In the genomic region with DNA sequence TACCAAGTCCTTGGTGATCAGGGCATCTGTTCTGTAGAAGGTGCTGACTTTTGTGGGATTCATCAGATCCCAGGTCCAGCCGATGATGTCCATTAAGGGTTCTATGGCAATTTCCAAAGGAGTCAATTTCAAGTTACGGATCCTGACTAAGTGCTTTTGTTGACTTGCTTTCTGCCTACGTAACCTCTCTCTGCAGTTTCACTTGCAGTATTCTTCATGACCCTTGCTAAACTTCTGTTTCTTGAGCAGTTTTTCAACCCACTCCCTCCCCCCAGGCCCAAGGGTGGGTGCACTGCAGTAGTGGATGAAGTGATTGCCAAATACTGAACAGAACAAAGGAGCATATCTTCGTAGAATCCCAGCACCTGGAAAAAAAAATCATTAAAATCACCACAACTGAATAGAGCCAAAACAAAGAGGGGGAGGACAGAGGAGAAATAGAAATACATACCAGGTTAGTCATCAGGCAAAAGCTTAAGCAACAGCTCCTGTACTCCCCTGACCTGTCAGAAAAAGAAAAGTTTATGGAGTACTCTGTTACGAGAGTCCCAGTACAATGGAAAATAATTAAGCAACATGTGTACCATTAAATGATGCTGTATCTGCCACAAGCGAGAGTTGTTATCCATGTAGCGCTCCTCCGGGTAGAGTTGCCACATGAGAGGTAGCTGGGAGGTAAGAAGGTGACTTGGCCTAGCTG, we compare ENCODE assay signal across 13 cellular contexts. TPM values are rescaled to one million over a fixed set of nuclear protein-coding genes. Genes with fewer than 3 reads are reported as not detected.
DNase-seq lines count a peak whose midpoint lies in the region; ATAC-seq, FAIRE-seq and TF ChIP-seq lines count a peak whose summit lies in the region.
"Had no signal": no experiment of that assay in that cellular context is flagged by ENCODE, and none has a peak within 500 bp of the region (broad histone marks: within the 10 kb centered on the region; RNA-seq: fewer than 3 reads in every experiment).

No MANE protein-coding gene starts in this region.

- dilution Hi-C loops in keratinocyte (cut with MboI; ENCODE audit: extremely low pct_ligation_motif_present, low sequenced_read_pairs) = no loop called here

- CTCF ChIA-PET in WTC11 (lab: Charles Lee) = no interaction called here

- no peaks in the 10 kb centered on the region for H3K9me3 ChIP-seq in keratinocyte (ENCODE audit: control insufficient read depth, low read depth, low read length)

- ATAC-seq in WTC11 (no peak), HG03432 (IDR thresholded peaks at IDR 0.05; ENCODE audit: unreplicated experiment) (no peak), HG03280 (IDR thresholded peaks at IDR 0.05; ENCODE audit: unreplicated experiment) (no peak)
- ATAC-seq: activated naive CD4-positive, alpha-beta T cell treated with anti-CD3 and anti-CD28 coated beads, Interleukin-2, amount 50 U/mL, for 72 hours; CD8-positive, alpha-beta T cell had no signal

- H3K27ac ChIP-seq in keratinocyte (ENCODE audit: control insufficient read depth, insufficient read depth, low read length) = no peak overlapping the region
- H3K27ac ChIP-seq: HL-60 had no signal

- no peaks in the 10 kb centered on the region for H3K36me3 ChIP-seq in keratinocyte (ENCODE audit: control insufficient read depth in 2 of 2, extremely low read depth in 1 of 2, insufficient read depth in 2 of 2, low read length in 2 of 2)

- no peaks in the 10 kb centered on the region for H3K9me1 ChIP-seq in keratinocyte (ENCODE audit: control insufficient read depth, extremely low read depth, insufficient read depth, low read length)

- peaks cover 2% of the 10 kb centered on the region; the same call in 1 of the 2 replicates for H3K36me3 Mint-ChIP-seq in WTC11

- FAIRE-seq in keratinocyte (lab: Jason Lieb, UNC) = no peak

- H3K9ac ChIP-seq in keratinocyte (ENCODE audit: control insufficient read depth, extremely low read depth, insufficient read depth, low read length) = no peak overlapping the region

- DNase-seq in EH (ENCODE audit: low read depth) = peak; percentile 52
- no peak for DNase-seq in WTC11 (ENCODE audit: low spot score)
- no peak for DNase-seq in keratinocyte (ENCODE audit: low read depth, low spot score)
- no peak for DNase-seq in AML-193 (lab: John Stamatoyannopoulos, UW)
- DNase-seq: activated CD4-positive, alpha-beta memory T cell treated with anti-CD3 and anti-CD28 coated beads for 36 hours; CD8-positive, alpha-beta T cell; effector CD8-positive, alpha-beta T cell; SW 1271 had no signal

- POLR2A ChIA-PET in WTC11 (lab: Charles Lee) = no interaction called here

- no peaks in the 10 kb centered on the region for H3K27me3 Mint-ChIP-seq in WTC11 (ENCODE audit: low read depth)
- H3K27me3 Mint-ChIP-seq: activated CD4-positive, alpha-beta memory T cell treated with anti-CD3 and anti-CD28 coated beads for 36 hours had no signal

- H3K4me3 Mint-ChIP-seq in WTC11 = no peak overlapping the region
- H3K4me3 Mint-ChIP-seq: activated CD4-positive, alpha-beta memory T cell treated with anti-CD3 and anti-CD28 coated beads for 36 hours; CD8-positive, alpha-beta T cell had no signal

- H3K9me3 Mint-ChIP-seq in WTC11 = no peaks in the 10 kb centered on the region
- H3K9me3 Mint-ChIP-seq: activated CD4-positive, alpha-beta memory T cell treated with anti-CD3 and anti-CD28 coated beads for 36 hours; activated naive CD4-positive, alpha-beta T cell treated with anti-CD3 and anti-CD28 coated beads, Interleukin-2, amount 50 U/mL, for 72 hours; CD8-positive, alpha-beta T cell had no signal

- no peak overlapping the region for H2AFZ ChIP-seq in keratinocyte (ENCODE audit: control insufficient read depth, low read length)

- peak overlapping the region; percentile 6 for H3K4me2 ChIP-seq in keratinocyte (ENCODE audit: control insufficient read depth, extremely low read depth, insufficient read depth, low read depth, low read length)
- H3K4me2 ChIP-seq: smooth muscle cell had no signal

- TF ChIP-seq CTCF in WTC11 (IDR thresholded peaks at IDR 0.05) = no peak
- TF ChIP-seq CTCF in keratinocyte (optimal IDR thresholded peaks at IDR 0.05 in 1 of 3, IDR thresholded peaks at IDR 0.05 in 1 of 3, conservative IDR thresholded peaks at IDR 0.05 in 1 of 3; ENCODE audit: extremely low read depth in 1 of 3, insufficient read depth in 2 of 3, low read length in 3 of 3) = no peak

- H3K27ac Mint-ChIP-seq in WTC11 = peak overlapping the region; percentile 41; the same call in 1 of the 2 replicates
- H3K27ac Mint-ChIP-seq: activated CD4-positive, alpha-beta memory T cell treated with anti-CD3 and anti-CD28 coated beads for 36 hours; activated naive CD4-positive, alpha-beta T cell treated with anti-CD3 and anti-CD28 coated beads, Interleukin-2, amount 50 U/mL, for 72 hours; CD8-positive, alpha-beta T cell had no signal

- peaks cover 2% of the 10 kb centered on the region for H4K20me1 ChIP-seq in keratinocyte (ENCODE audit: control insufficient read depth, extremely low read depth, insufficient read depth, low read length)

- H3K27me3 ChIP-seq in keratinocyte (ENCODE audit: control insufficient read depth, extremely low read depth, insufficient read depth, low read length) = no peaks in the 10 kb centered on the region

- H3K4me1 Mint-ChIP-seq in WTC11 = peaks cover 8% of the 10 kb centered on the region

- no peak overlapping the region for H3K4me3 ChIP-seq in keratinocyte (ENCODE audit: control insufficient read depth in 2 of 3, extremely low read depth in 1 of 3, insufficient read depth in 2 of 3, low read depth in 1 of 3, low read length in 3 of 3)
- H3K4me3 ChIP-seq: smooth muscle cell had no signal

- H3K4me1 ChIP-seq in keratinocyte (ENCODE audit: control insufficient read depth, extremely low read depth, insufficient read depth, low read length) = peaks cover 3% of the 10 kb centered on the region

- peaks cover 11% of the 10 kb centered on the region for H3K79me2 ChIP-seq in keratinocyte (ENCODE audit: control insufficient read depth, insufficient read depth, low read length)

TF ChIP-seq in WTC11, 78 proteins besides CTCF, POLR2A, EP300 and RAD21 (continues in another document):
- TF ChIP-seq JUN (CRISPR knock-in tag; IDR thresholded peaks at IDR 0.05) = no peak

RNA-seq across cellular contexts. Expression of gene CMC4, which starts 5.8 kb away (rescaled TPM):
- 3.0 to 6.4 TPM (median 5.9 TPM) in 3 replicates for total RNA-seq in WTC11 (2021)
- polyA plus RNA-seq in keratinocyte = 9.1 to 10.1 TPM (median 9.8 TPM) in 3 replicates
- polyA plus RNA-seq in keratinocyte (2011; ENCODE audit: low read depth) = 2.5 TPM
- 10.0 and 11.4 TPM in 2 replicates for polyA plus RNA-seq in keratinocyte (2011; cell fraction: cytosol; rRNA removed)
- 2.4 and 3.1 TPM in 2 replicates for polyA plus RNA-seq in keratinocyte (2011; cell fraction: nucleus; rRNA removed)
- 6.3 and 9.1 TPM in 2 replicates for polyA plus RNA-seq in keratinocyte (2012; ENCODE audit: low replicate concordance)
- polyA minus RNA-seq in keratinocyte = 0.39 to 3.3 TPM (median 1.6 TPM) in 3 replicates
- polyA minus RNA-seq in keratinocyte (2011; cell fraction: cytosol; rRNA and poly(A)+ RNA removed) = 3.1 TPM
- 1.0 and 1.2 TPM in 2 replicates for polyA minus RNA-seq in keratinocyte (2011; cell fraction: nucleus; rRNA and poly(A)+ RNA removed)

RNA-seq across cellular contexts. Expression of gene MTCP1, which starts 5.8 kb away (rescaled TPM):
- total RNA-seq in WTC11 (2021) = 8.6 to 12.8 TPM (median 10.1 TPM) in 3 replicates
- 4.7 to 20.2 TPM (median 5.0 TPM) in 3 replicates for polyA plus RNA-seq in keratinocyte
- 19.1 TPM for polyA plus RNA-seq in keratinocyte (2011; ENCODE audit: low read depth)
- polyA plus RNA-seq in keratinocyte (2011; cell fraction: cytosol; rRNA removed) = 12.2 and 24.1 TPM in 2 replicates
- polyA plus RNA-seq in keratinocyte (2011; cell fraction: nucleus; rRNA removed) = 4.0 and 6.5 TPM in 2 replicates
- polyA plus RNA-seq in keratinocyte (2012; ENCODE audit: low replicate concordance) = 14.6 and 14.8 TPM in 2 replicates
- polyA minus RNA-seq in keratinocyte = 0.56 to 3.9 TPM (median 2.3 TPM) in 3 replicates
- polyA minus RNA-seq in keratinocyte (2011; cell fraction: cytosol; rRNA and poly(A)+ RNA removed) = not detected
- polyA minus RNA-seq in keratinocyte (2011; cell fraction: nucleus; rRNA and poly(A)+ RNA removed) = 0.95 and 1.5 TPM in 2 replicates

RNA-seq across cellular contexts. Expression of gene BRCC3, which starts 6.1 kb away (rescaled TPM):
- 18.5 to 19.6 TPM (median 19.4 TPM) in 3 replicates for total RNA-seq in WTC11 (2021)
- polyA plus RNA-seq in keratinocyte = 18.5 to 25.5 TPM (median 24.8 TPM) in 3 replicates
- polyA plus RNA-seq in keratinocyte (2011; ENCODE audit: low read depth) = 10.2 TPM
- 14.2 and 24.0 TPM in 2 replicates for polyA plus RNA-seq in keratinocyte (2011; cell fraction: cytosol; rRNA removed)
- 12.8 and 14.9 TPM in 2 replicates for polyA plus RNA-seq in keratinocyte (2011; cell fraction: nucleus; rRNA removed)
- polyA plus RNA-seq in keratinocyte (2012; ENCODE audit: low replicate concordance) = 9.8 and 21.9 TPM in 2 replicates
- polyA minus RNA-seq in keratinocyte = 14.9 to 39.7 TPM (median 20.4 TPM) in 3 replicates
- polyA minus RNA-seq in keratinocyte (2011; cell fraction: cytosol; rRNA and poly(A)+ RNA removed) = 12.9 TPM
- polyA minus RNA-seq in keratinocyte (2011; cell fraction: nucleus; rRNA and poly(A)+ RNA removed) = 9.0 and 16.1 TPM in 2 replicates

RNA-seq across cellular contexts. Expression of gene FUNDC2, which starts 38.5 kb away (rescaled TPM):
- total RNA-seq in WTC11 (2021) = 60.7 to 79.5 TPM (median 73.8 TPM) in 3 replicates
- 83.8 to 98.1 TPM (median 93.9 TPM) in 3 replicates for polyA plus RNA-seq in keratinocyte
- polyA plus RNA-seq in keratinocyte (2011; ENCODE audit: low read depth) = 41.7 TPM
- polyA plus RNA-seq in keratinocyte (2011; cell fraction: cytosol; rRNA removed) = 94.3 and 157 TPM in 2 replicates
- polyA plus RNA-seq in keratinocyte (2011; cell fraction: nucleus; rRNA removed) = 33.5 and 37.0 TPM in 2 replicates
- polyA plus RNA-seq in keratinocyte (2012; ENCODE audit: low replicate concordance) = 56.2 and 74.5 TPM in 2 replicates
- polyA minus RNA-seq in keratinocyte = 33.6 to 36.3 TPM (median 34.6 TPM) in 3 replicates
- polyA minus RNA-seq in keratinocyte (2011; cell fraction: cytosol; rRNA and poly(A)+ RNA removed) = 7.3 TPM
- 3.5 and 9.1 TPM in 2 replicates for polyA minus RNA-seq in keratinocyte (2011; cell fraction: nucleus; rRNA and poly(A)+ RNA removed)

RNA-seq across cellular contexts. Expression of gene F8, which starts 42.7 kb away (rescaled TPM):
- total RNA-seq in WTC11 (2021) = 1.6 to 2.6 TPM (median 2.2 TPM) in 3 replicates
- 1.0 to 1.5 TPM (median 1.3 TPM) in 3 replicates for polyA plus RNA-seq in keratinocyte
- polyA plus RNA-seq in keratinocyte (2011; ENCODE audit: low read depth) = 0.36 TPM
- polyA plus RNA-seq in keratinocyte (2011; cell fraction: cytosol; rRNA removed) = 1.3 and 2.0 TPM in 2 replicates
- polyA plus RNA-seq in keratinocyte (2011; cell fraction: nucleus; rRNA removed) = 0.78 and 1.0 TPM in 2 replicates
- polyA plus RNA-seq in keratinocyte (2012; ENCODE audit: low replicate concordance) = 0.54 and 0.68 TPM in 2 replicates
- polyA minus RNA-seq in keratinocyte = 0.26 to 1.7 TPM (median 1.4 TPM) in 3 replicates
- 0.38 TPM for polyA minus RNA-seq in keratinocyte (2011; cell fraction: cytosol; rRNA and poly(A)+ RNA removed)
- polyA minus RNA-seq in keratinocyte (2011; cell fraction: nucleus; rRNA and poly(A)+ RNA removed) = 0.63 and 0.85 TPM in 2 replicates
